Comparison of ENCODE assay signal across 11 cellular contexts in genomic region chr2:240319855-240320560, GRCh38.
DNase-seq lines count a peak whose midpoint lies in the region; ATAC-seq and TF ChIP-seq lines count a peak whose summit lies in the region.
"Had no signal": no experiment of that assay in that cellular context is flagged by ENCODE, and none has a peak within 500 bp of the region (broad histone marks: within the 10 kb centered on the region; RNA-seq: fewer than 3 reads in every experiment).

No MANE protein-coding gene starts in this region.

- no peaks in the 10 kb centered on the region for H3K4me1 ChIP-seq in CD8-positive, alpha-beta T cell (ENCODE audit: insufficient read depth, low read length)
- H3K4me1 ChIP-seq: A549 had no signal

- no peak overlapping the region for H3K4me3 ChIP-seq in CD8-positive, alpha-beta T cell (ENCODE audit: low read depth, low read length)
- H3K4me3 ChIP-seq: A549 had no signal

- no peaks in the 10 kb centered on the region for H3K27me3 ChIP-seq in CD8-positive, alpha-beta T cell (ENCODE audit: insufficient read depth, low read length)

- H3K27ac ChIP-seq in CD8-positive, alpha-beta T cell (ENCODE audit: low read depth, low read length): no peak overlapping the region
- H3K27ac ChIP-seq: A549 had no signal

- POLR2A ChIA-PET in CD8-positive, alpha-beta T cell (lab: Charles Lee): no interaction called here

- CTCF ChIA-PET in activated CD8-positive, alpha-beta memory T cell treated with anti-CD3 and anti-CD28 coated beads, Interleukin-2, amount 10 ng/mL, durations not matched to agents 7 days and 5 days (lab: Charles Lee): no interaction called here
- CTCF ChIA-PET in CD8-positive, alpha-beta T cell (lab: Charles Lee): no interaction called here

- H3K27me3 Mint-ChIP-seq in activated CD8-positive, alpha-beta memory T cell treated with anti-CD3 and anti-CD28 coated beads, Interleukin-2, amount 10 ng/mL, durations not matched to agents 7 days and 5 days: peaks cover 14% of the 10 kb centered on the region
- peaks cover 3% of the 10 kb centered on the region for H3K27me3 Mint-ChIP-seq in type B pancreatic cell
- H3K27me3 Mint-ChIP-seq in CD8-positive, alpha-beta T cell (ENCODE audit: low read depth): peaks cover 14% of the 10 kb centered on the region

- intact Hi-C loops in CD8-positive, alpha-beta T cell (cut with DNase I, micrococcal nuclease): no loop called here

- H3K36me3 Mint-ChIP-seq in activated CD8-positive, alpha-beta memory T cell treated with anti-CD3 and anti-CD28 coated beads, Interleukin-2, amount 10 ng/mL, durations not matched to agents 7 days and 5 days: no peaks in the 10 kb centered on the region
- H3K36me3 Mint-ChIP-seq in type B pancreatic cell: no peaks in the 10 kb centered on the region
- no peaks in the 10 kb centered on the region for H3K36me3 Mint-ChIP-seq in CD8-positive, alpha-beta T cell

- no peaks in the 10 kb centered on the region for H3K4me1 Mint-ChIP-seq in activated CD8-positive, alpha-beta memory T cell treated with anti-CD3 and anti-CD28 coated beads, Interleukin-2, amount 10 ng/mL, durations not matched to agents 7 days and 5 days
- H3K4me1 Mint-ChIP-seq in type B pancreatic cell (ENCODE audit: unreplicated experiment): no peaks in the 10 kb centered on the region
- no peaks in the 10 kb centered on the region for H3K4me1 Mint-ChIP-seq in CD8-positive, alpha-beta T cell (ENCODE audit: low read depth)

- no peak for TF ChIP-seq CTCF in type B pancreatic cell (conservative IDR thresholded peaks at IDR 0.05)
- no peak for TF ChIP-seq CTCF in CD8-positive, alpha-beta T cell (IDR thresholded peaks at IDR 0.05)

- no peaks in the 10 kb centered on the region for H3K36me3 ChIP-seq in CD8-positive, alpha-beta T cell (ENCODE audit: insufficient read depth, low read length)

- no peak overlapping the region for H3K4me3 Mint-ChIP-seq in activated CD8-positive, alpha-beta memory T cell treated with anti-CD3 and anti-CD28 coated beads, Interleukin-2, amount 10 ng/mL, durations not matched to agents 7 days and 5 days
- no peak overlapping the region for H3K4me3 Mint-ChIP-seq in type B pancreatic cell
- no peak overlapping the region for H3K4me3 Mint-ChIP-seq in CD8-positive, alpha-beta T cell

- ATAC-seq in activated CD8-positive, alpha-beta memory T cell treated with anti-CD3 and anti-CD28 coated beads, Interleukin-2, amount 10 ng/mL, durations not matched to agents 7 days and 5 days: no peak
- ATAC-seq in GM18498 (IDR thresholded peaks at IDR 0.05; ENCODE audit: unreplicated experiment): no peak
- ATAC-seq in CD8-positive, alpha-beta T cell: no peak

- H3K9me3 Mint-ChIP-seq in activated CD8-positive, alpha-beta memory T cell treated with anti-CD3 and anti-CD28 coated beads, Interleukin-2, amount 10 ng/mL, durations not matched to agents 7 days and 5 days (ENCODE audit: low read depth): no peaks in the 10 kb centered on the region
- no peaks in the 10 kb centered on the region for H3K9me3 Mint-ChIP-seq in type B pancreatic cell
- no peaks in the 10 kb centered on the region for H3K9me3 Mint-ChIP-seq in CD8-positive, alpha-beta T cell

- H3K27ac Mint-ChIP-seq in activated CD8-positive, alpha-beta memory T cell treated with anti-CD3 and anti-CD28 coated beads, Interleukin-2, amount 10 ng/mL, durations not matched to agents 7 days and 5 days: no peak overlapping the region
- H3K27ac Mint-ChIP-seq in type B pancreatic cell: no peak overlapping the region
- H3K27ac Mint-ChIP-seq in CD8-positive, alpha-beta T cell: no peak overlapping the region

- H3K9me3 ChIP-seq in CD8-positive, alpha-beta T cell (ENCODE audit: low read length): no peaks in the 10 kb centered on the region
- H3K9me3 ChIP-seq: A549 had no signal

- DNase-seq in activated CD8-positive, alpha-beta memory T cell treated with anti-CD3 and anti-CD28 coated beads, Interleukin-2, amount 10 ng/mL, durations not matched to agents 7 days and 5 days: peak; percentile 33
- no peak for DNase-seq in activated CD8-positive, alpha-beta memory T cell treated with anti-CD3 and anti-CD28 coated beads, Interleukin-2, amount 50 U/mL, for 4 hours
- DNase-seq in cerebellum (ENCODE audit: low spot score) (peak; percentile 52), left kidney (ENCODE audit: low read depth, low spot score) (peak; percentile 30), type B pancreatic cell (ENCODE audit: extremely low spot score, unreplicated experiment) (peak; percentile 60), NOMO-1 (lab: John Stamatoyannopoulos, UW; ENCODE audit: unreplicated experiment in 2 of 2) (no peak)
- DNase-seq in CD8-positive, alpha-beta T cell: no peak
- DNase-seq: effector memory CD4-positive, alpha-beta T cell; NCI-H82 had no signal

Comparison
In these comparisons a context has a peak if more than half of its experiments do, and no peak if none do; other contexts are left out.
1. DNase-seq: peak in activated CD8-positive, alpha-beta memory T cell treated with anti-CD3 and anti-CD28 coated beads, Interleukin-2, amount 10 ng/mL, durations not matched to agents 7 days and 5 days (single experiment), cerebellum (single experiment), left kidney (single experiment) and type B pancreatic cell (single experiment); none in activated CD8-positive, alpha-beta memory T cell treated with anti-CD3 and anti-CD28 coated beads, Interleukin-2, amount 50 U/mL, for 4 hours (single experiment), NOMO-1 (0 of 2) and CD8-positive, alpha-beta T cell (0 of 7).